Comparison of ENCODE assay signal across 16 cellular contexts in the genomic region with DNA sequence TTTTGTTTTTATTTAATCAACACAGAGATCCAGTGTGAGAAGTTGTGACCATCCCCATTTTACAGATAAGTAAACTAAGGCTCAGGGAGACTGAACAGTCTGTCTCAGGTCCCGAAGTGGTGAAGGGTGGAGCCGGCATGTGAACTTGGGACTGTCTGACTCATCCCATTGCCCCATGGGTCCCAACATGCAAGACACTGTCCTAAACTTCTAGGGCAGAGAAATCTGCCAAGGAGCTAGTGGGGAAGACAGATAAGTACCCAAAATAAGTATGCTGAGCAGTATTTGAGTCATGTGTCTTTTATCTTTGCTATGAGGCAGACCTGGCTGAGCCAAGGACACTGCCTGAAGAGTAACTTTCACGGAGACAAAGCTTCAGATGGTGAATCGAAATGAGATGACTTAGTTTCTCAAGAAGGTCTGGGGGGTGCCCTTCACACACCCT.
DNase-seq lines count a peak whose midpoint lies in the region; ATAC-seq, FAIRE-seq and TF ChIP-seq lines count a peak whose summit lies in the region.
"Had no signal": no experiment of that assay in that cellular context is flagged by ENCODE, and none has a peak within 500 bp of the region (broad histone marks: within the 10 kb centered on the region; RNA-seq: fewer than 3 reads in every experiment).

No MANE protein-coding gene starts in this region.

- H4K20me1 ChIP-seq in osteoblast (ENCODE audit: insufficient read depth, low read length), result no peaks in the 10 kb centered on the region

- H3K4me2 ChIP-seq in osteoblast (ENCODE audit: insufficient read depth, low read length), result peak overlapping the region; percentile 20

- peaks cover 15% of the 10 kb centered on the region for H3K79me2 ChIP-seq in osteoblast (ENCODE audit: insufficient read depth, low read length)

- H3K4me1 ChIP-seq in esophagus (ENCODE audit: control insufficient read depth in 2 of 2, insufficient read depth in 2 of 2, low read length in 1 of 2), result peaks cover 14 to 40% of the 10 kb centered on the region in 2 donors
- peaks cover 59% of the 10 kb centered on the region for H3K4me1 ChIP-seq in osteoblast (ENCODE audit: insufficient read depth, low read length)

- no peak overlapping the region for H2AFZ ChIP-seq in osteoblast (ENCODE audit: low read length)

- H3K27me3 ChIP-seq in esophagus (ENCODE audit: control insufficient read depth in 1 of 2, insufficient read depth in 2 of 2, low read length in 2 of 2) (no peaks in the 10 kb centered on the region), osteoblast (ENCODE audit: insufficient read depth, low read length) (no peaks in the 10 kb centered on the region)

- H3K9me3 ChIP-seq in esophagus (ENCODE audit: control insufficient read depth in 2 of 2, insufficient read depth in 1 of 2, low read depth in 1 of 2, low read length in 1 of 2), result no peaks in the 10 kb centered on the region
- H3K9me3 ChIP-seq in osteoblast (ENCODE audit: low read depth, low read length), result no peaks in the 10 kb centered on the region

- TF ChIP-seq CTCF in osteoblast (IDR thresholded peaks at IDR 0.05; ENCODE audit: extremely low read depth, low read depth, low read length), result no peak
- no peak for TF ChIP-seq CTCF in GM10266 (IDR thresholded peaks at IDR 0.05; ENCODE audit: control insufficient read depth, insufficient read depth, low read depth, missing control alignments)

- peak overlapping the region; percentile 64 to 78 for H3K27ac ChIP-seq in esophagus (ENCODE audit: low read depth in 2 of 2, low read length in 1 of 2)
- H3K27ac ChIP-seq in osteoblast (ENCODE audit: low read depth, low read length), result peak overlapping the region; percentile 97

- 43 to 44% methylated on average over 4 of the region's 4 CpGs for WGBS in esophagus, 2 donors

- peaks cover 0 to 8% of the 10 kb centered on the region in 2 donors for H3K36me3 ChIP-seq in esophagus (ENCODE audit: control insufficient read depth in 2 of 2, insufficient read depth in 2 of 2, low read length in 1 of 2)
- H3K36me3 ChIP-seq in osteoblast (ENCODE audit: insufficient read depth, low read length), result no peaks in the 10 kb centered on the region

- DNase-seq in Daoy (ENCODE audit: low read depth), result peak; percentile 68
- peak; percentile 57 for DNase-seq in RCC 7860 (ENCODE audit: low spot score)
- peak; percentile 85 for DNase-seq in osteoblast (ENCODE audit: insufficient read length, low spot score, missing footprints)
- no peak for DNase-seq in activated CD8-positive, alpha-beta memory T cell treated with anti-CD3 and anti-CD28 coated beads, Interleukin-2, amount 50 U/mL, for 48 hours
- DNase-seq in NCI-H82 treated with DMSO at 0.1 percent for 48 hours (lab: John Stamatoyannopoulos, UW; ENCODE audit: unreplicated experiment), result no peak
- no peak for DNase-seq in GM10266 (ENCODE audit: extremely low spot score)
- DNase-seq: activated T-cell treated with anti-CD3 and anti-CD28 coated beads, Interleukin-2, amount 50 U/mL, for 1 hour; CD4-positive, alpha-beta T cell; naive B cell; NCI-H1930; stimulated activated CD4-positive, alpha-beta T cell treated with anti-CD3 and anti-CD28 coated beads, Interleukin-12 subunit alpha, Interleukin-12 subunit beta, amount 100 ng/mL, for 4 hours had no signal

- no peak overlapping the region for H3K4me3 ChIP-seq in esophagus (ENCODE audit: low read depth in 1 of 2, low read length in 2 of 2)
- no peak overlapping the region for H3K4me3 ChIP-seq in osteoblast (ENCODE audit: insufficient read depth, low read length)

- no peak for ATAC-seq in GM18909 (IDR thresholded peaks at IDR 0.05; ENCODE audit: poor library complexity, unreplicated experiment)
- ATAC-seq: stimulated activated effector memory CD8-positive, alpha-beta T cell treated with anti-CD3 and anti-CD28 coated beads, Interleukin-12 subunit alpha, Interleukin-12 subunit beta, amount 100 ng/mL, for 72 hours had no signal

- FAIRE-seq in RCC 7860 (lab: Jason Lieb, UNC), result peak; percentile 52
- FAIRE-seq: colon, TTC549 had no signal

Comparison
In these comparisons a context has a peak if more than half of its experiments do, and no peak if none do; other contexts are left out.
1. DNase-seq: peak in Daoy (single experiment), RCC 7860 (single experiment) and osteoblast (single experiment); none in activated CD8-positive, alpha-beta memory T cell treated with anti-CD3 and anti-CD28 coated beads, Interleukin-2, amount 50 U/mL, for 48 hours (single experiment), NCI-H82 treated with DMSO at 0.1 percent for 48 hours (single experiment) and GM10266 (single experiment).